Comparison of ENCODE assay signal across 33 cellular contexts in genomic region chr2:27227501-27227900, GRCh38. TPM values are rescaled to one million over a fixed set of nuclear protein-coding genes. Genes with fewer than 3 reads are reported as not detected.
"Had no signal": no experiment of that assay in that cellular context is flagged by ENCODE, and none has a peak within 500 bp of the region (broad histone marks: within the 10 kb centered on the region; RNA-seq: fewer than 3 reads in every experiment).

No MANE protein-coding gene starts in this region.

- H3K4me1 ChIP-seq: left lung, pancreas, prostate gland, sigmoid colon, spleen, suprapubic skin, tibial artery, upper lobe of right lung had no signal

- FAIRE-seq: islet of Langerhans, kidney, pancreas, small intestine, urothelium cell line had no signal

- H3K27me3 ChIP-seq: left lung, pancreas, sigmoid colon, spleen, suprapubic skin, tibial artery, upper lobe of right lung had no signal

- H3K9me3 ChIP-seq: left lung, pancreas, prostate gland, sigmoid colon, spleen, suprapubic skin, thoracic aorta, tibial artery, upper lobe of right lung had no signal

- ATAC-seq: left colon; left lung; naive thymus-derived CD4-positive, alpha-beta T cell; natural killer cell treated with Interleukin-12 subunit alpha and Interleukin-12 subunit beta and Interleukin-15 and Interleukin-18, amount 100 ng/mL, for 72 hours; pancreas; right cardiac atrium; stimulated activated effector memory CD8-positive, alpha-beta T cell treated with anti-CD3 and anti-CD28 coated beads, Interleukin-12 subunit alpha, Interleukin-12 subunit beta, amount 100 ng/mL, for 72 hours; upper lobe of right lung had no signal

- DNase-seq: hypothalamus; immature natural killer cell; kidney; left colon; left lung; naive thymus-derived CD4-positive, alpha-beta T cell; pancreas; posterior cingulate gyrus; retina; right cardiac atrium; sigmoid colon; small intestine; spleen; stimulated activated CD4-positive, alpha-beta T cell treated with anti-CD3 and anti-CD28 coated beads, Interleukin-4, amount 100 ng/mL, for 24 hours; stimulated activated naive CD4-positive, alpha-beta T cell; tibial artery; trophoblast cell; upper lobe of right lung had no signal

- H3K4me3 ChIP-seq: left lung, lung, pancreas, prostate gland, sigmoid colon, spleen, suprapubic skin, thoracic aorta, tibial artery, upper lobe of right lung had no signal

- H3K27ac ChIP-seq: left lung, pancreas, prostate gland, sigmoid colon, spleen, suprapubic skin, thoracic aorta, tibial artery, upper lobe of right lung had no signal

RNA-seq across cellular contexts. Expression of gene SLC30A3, which starts 35.3 kb away (rescaled TPM):
- total RNA-seq: left colon; mesenteric fat pad; mononuclear cell; natural killer cell treated with Interleukin-12 subunit alpha and Interleukin-12 subunit beta and Interleukin-15 and Interleukin-18, amount 100 ng/mL, for 72 hours; omental fat pad; subcutaneous adipose tissue; suprapubic skin had no signal
- polyA plus RNA-seq: immature natural killer cell, neural cell had no signal

RNA-seq across cellular contexts. Expression of gene DNAJC5G, which starts 47.7 kb away (rescaled TPM):
- total RNA-seq: kidney; left colon; left lung; lower leg skin; lung; mesenteric fat pad; mononuclear cell; myocyte; naive thymus-derived CD4-positive, alpha-beta T cell; natural killer cell treated with Interleukin-12 subunit alpha and Interleukin-12 subunit beta and Interleukin-15 and Interleukin-18, amount 100 ng/mL, for 72 hours; spleen; suprapubic skin; upper lobe of right lung had no signal
- polyA plus RNA-seq: immature natural killer cell; lung; naive thymus-derived CD4-positive, alpha-beta T cell; neural cell; sigmoid colon; small intestine; spleen had no signal
